ENCODE assay signal across 1 cellular context in genomic region chr3:4748701-4749378, GRCh38.
TF ChIP-seq lines count a peak whose summit lies in the region.

No MANE protein-coding gene starts in this region.

TF ChIP-seq in HepG2, 621 proteins besides CTCF, POLR2A, EP300 and RAD21 (continued from another document and continues in another):
- TF ChIP-seq, protein P1, sequence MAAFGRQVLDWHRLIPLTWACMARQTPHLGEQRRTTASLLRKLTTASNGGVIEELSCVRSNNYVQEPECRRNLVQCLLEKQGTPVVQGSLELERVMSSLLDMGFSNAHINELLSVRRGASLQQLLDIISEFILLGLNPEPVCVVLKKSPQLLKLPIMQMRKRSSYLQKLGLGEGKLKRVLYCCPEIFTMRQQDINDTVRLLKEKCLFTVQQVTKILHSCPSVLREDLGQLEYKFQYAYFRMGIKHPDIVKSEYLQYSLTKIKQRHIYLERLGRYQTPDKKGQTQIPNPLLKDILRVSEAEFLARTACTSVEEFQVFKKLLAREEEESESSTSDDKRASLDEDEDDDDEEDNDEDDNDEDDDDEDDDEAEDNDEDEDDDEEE (CRISPR knock-in tag; IDR thresholded peaks at IDR 0.05) = no peak
- TF ChIP-seq MBNL3 (CRISPR knock-in tag; conservative IDR thresholded peaks at IDR 0.05) (no peak), ZNF235 (CRISPR knock-in tag; IDR thresholded peaks at IDR 0.05; ENCODE audit: borderline replicate concordance) (no peak), GABPA (IDR thresholded peaks at IDR 0.05; ENCODE audit: low read depth, low read length) (no peak), GABPA (CRISPR knock-in tag; IDR thresholded peaks at IDR 0.05; ENCODE audit: low read depth) (no peak), RORA (CRISPR knock-in tag; IDR thresholded peaks at IDR 0.05) (no peak), MAFF (IDR thresholded peaks at IDR 0.05; ENCODE audit: low read depth, low read length) (no peak), RFX1 (IDR thresholded peaks at IDR 0.05) (no peak), ZNF891 (CRISPR knock-in tag; IDR thresholded peaks at IDR 0.05) (no peak), ZNF784 (CRISPR knock-in tag; IDR thresholded peaks at IDR 0.05; ENCODE audit: borderline replicate concordance) (no peak), ZC3H4 (CRISPR knock-in tag; IDR thresholded peaks at IDR 0.05; ENCODE audit: borderline replicate concordance) (no peak), SP5 (CRISPR knock-in tag; IDR thresholded peaks at IDR 0.05; ENCODE audit: borderline replicate concordance, low read depth) (0 out of 2 replicates have a peak, but pooled peaks have one; percentile 18), WIZ (CRISPR knock-in tag; IDR thresholded peaks at IDR 0.05) (peak; percentile 53; the same call in 1 of the 2 replicates), SIN3A (IDR thresholded peaks at IDR 0.05; ENCODE audit: borderline replicate concordance, low read depth, low read length) (no peak), NKX3-1 (CRISPR knock-in tag; IDR thresholded peaks at IDR 0.05) (no peak), ZNF335 (CRISPR knock-in tag; IDR thresholded peaks at IDR 0.05) (no peak), ZNF674 (CRISPR knock-in tag; IDR thresholded peaks at IDR 0.05; ENCODE audit: low read depth) (no peak), HMG20A (CRISPR knock-in tag; IDR thresholded peaks at IDR 0.05; ENCODE audit: borderline replicate concordance) (peak; percentile 42; the same call in 1 of the 2 replicates), CREB1 (IDR thresholded peaks at IDR 0.05) (no peak), CREB1 (CRISPR knock-in tag; IDR thresholded peaks at IDR 0.05) (no peak), KLF12 (CRISPR knock-in tag; IDR thresholded peaks at IDR 0.05; ENCODE audit: borderline replicate concordance) (no peak), PRPF4 (IDR thresholded peaks at IDR 0.05; ENCODE audit: low read depth, low read length, poor library complexity, severe bottlenecking) (no peak), BRCA1 (CRISPR knock-in tag; IDR thresholded peaks at IDR 0.05) (no peak), ZNF543 (CRISPR knock-in tag; IDR thresholded peaks at IDR 0.05) (no peak), E2F5 (CRISPR knock-in tag; conservative IDR thresholded peaks at IDR 0.05) (no peak), NCOA2 (CRISPR knock-in tag; IDR thresholded peaks at IDR 0.05) (peak; percentile 43; the same call in 1 of the 2 replicates), AKAP8 (CRISPR knock-in tag; IDR thresholded peaks at IDR 0.05) (no peak), HDAC1 (CRISPR knock-in tag; IDR thresholded peaks at IDR 0.05) (no peak), ZFAT (CRISPR knock-in tag; conservative IDR thresholded peaks at IDR 0.05) (no peak), UBTF (CRISPR knock-in tag; IDR thresholded peaks at IDR 0.05) (no peak), LBX2 (CRISPR knock-in tag; IDR thresholded peaks at IDR 0.05; ENCODE audit: borderline replicate concordance) (no peak)
- TF ChIP-seq, protein P2, sequence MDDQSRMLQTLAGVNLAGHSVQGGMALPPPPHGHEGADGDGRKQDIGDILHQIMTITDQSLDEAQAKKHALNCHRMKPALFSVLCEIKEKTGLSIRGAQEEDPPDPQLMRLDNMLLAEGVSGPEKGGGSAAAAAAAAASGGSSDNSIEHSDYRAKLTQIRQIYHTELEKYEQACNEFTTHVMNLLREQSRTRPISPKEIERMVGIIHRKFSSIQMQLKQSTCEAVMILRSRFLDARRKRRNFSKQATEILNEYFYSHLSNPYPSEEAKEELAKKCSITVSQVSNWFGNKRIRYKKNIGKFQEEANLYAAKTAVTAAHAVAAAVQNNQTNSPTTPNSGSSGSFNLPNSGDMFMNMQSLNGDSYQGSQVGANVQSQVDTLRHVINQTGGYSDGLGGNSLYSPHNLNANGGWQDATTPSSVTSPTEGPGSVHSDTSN (CRISPR knock-in tag; IDR thresholded peaks at IDR 0.05; ENCODE audit: borderline replicate concordance) = no peak
- TF ChIP-seq, protein P3, sequence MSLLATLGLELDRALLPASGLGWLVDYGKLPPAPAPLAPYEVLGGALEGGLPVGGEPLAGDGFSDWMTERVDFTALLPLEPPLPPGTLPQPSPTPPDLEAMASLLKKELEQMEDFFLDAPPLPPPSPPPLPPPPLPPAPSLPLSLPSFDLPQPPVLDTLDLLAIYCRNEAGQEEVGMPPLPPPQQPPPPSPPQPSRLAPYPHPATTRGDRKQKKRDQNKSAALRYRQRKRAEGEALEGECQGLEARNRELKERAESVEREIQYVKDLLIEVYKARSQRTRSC (CRISPR knock-in tag; IDR thresholded peaks at IDR 0.05; ENCODE audit: low read depth) = no peak
- TF ChIP-seq, protein P4, sequence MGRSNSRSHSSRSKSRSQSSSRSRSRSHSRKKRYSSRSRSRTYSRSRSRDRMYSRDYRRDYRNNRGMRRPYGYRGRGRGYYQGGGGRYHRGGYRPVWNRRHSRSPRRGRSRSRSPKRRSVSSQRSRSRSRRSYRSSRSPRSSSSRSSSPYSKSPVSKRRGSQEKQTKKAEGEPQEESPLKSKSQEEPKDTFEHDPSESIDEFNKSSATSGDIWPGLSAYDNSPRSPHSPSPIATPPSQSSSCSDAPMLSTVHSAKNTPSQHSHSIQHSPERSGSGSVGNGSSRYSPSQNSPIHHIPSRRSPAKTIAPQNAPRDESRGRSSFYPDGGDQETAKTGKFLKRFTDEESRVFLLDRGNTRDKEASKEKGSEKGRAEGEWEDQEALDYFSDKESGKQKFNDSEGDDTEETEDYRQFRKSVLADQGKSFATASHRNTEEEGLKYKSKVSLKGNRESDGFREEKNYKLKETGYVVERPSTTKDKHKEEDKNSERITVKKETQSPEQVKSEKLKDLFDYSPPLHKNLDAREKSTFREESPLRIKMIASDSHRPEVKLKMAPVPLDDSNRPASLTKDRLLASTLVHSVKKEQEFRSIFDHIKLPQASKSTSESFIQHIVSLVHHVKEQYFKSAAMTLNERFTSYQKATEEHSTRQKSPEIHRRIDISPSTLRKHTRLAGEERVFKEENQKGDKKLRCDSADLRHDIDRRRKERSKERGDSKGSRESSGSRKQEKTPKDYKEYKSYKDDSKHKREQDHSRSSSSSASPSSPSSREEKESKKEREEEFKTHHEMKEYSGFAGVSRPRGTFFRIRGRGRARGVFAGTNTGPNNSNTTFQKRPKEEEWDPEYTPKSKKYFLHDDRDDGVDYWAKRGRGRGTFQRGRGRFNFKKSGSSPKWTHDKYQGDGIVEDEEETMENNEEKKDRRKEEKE (IDR thresholded peaks at IDR 0.05) = no peak
- TF ChIP-seq, protein P5, sequence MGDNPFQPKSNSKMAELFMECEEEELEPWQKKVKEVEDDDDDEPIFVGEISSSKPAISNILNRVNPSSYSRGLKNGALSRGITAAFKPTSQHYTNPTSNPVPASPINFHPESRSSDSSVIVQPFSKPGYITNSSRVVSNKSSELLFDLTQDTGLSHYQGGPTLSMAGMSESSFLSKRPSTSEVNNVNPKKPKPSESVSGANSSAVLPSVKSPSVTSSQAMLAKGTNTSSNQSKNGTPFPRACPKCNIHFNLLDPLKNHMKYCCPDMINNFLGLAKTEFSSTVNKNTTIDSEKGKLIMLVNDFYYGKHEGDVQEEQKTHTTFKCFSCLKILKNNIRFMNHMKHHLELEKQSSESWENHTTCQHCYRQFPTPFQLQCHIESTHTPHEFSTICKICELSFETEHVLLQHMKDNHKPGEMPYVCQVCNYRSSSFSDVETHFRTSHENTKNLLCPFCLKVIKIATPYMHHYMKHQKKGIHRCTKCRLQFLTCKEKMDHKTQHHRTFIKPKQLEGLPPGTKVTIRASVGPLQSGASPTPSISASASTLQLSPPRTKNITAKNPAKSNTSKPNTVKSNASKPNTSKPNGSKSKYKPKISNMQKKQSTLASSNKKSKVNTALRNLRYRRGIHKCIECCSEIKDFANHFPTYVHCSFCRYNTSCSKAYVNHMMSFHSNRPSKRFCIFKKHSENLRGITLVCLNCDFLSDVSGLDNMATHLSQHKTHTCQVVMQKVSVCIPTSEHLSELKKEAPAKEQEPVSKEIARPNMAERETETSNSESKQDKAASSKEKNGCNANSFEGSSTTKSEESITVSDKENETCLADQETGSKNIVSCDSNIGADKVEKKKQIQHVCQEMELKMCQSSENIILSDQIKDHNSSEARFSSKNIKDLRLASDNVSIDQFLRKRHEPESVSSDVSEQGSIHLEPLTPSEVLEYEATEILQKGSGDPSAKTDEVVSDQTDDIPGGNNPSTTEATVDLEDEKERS (CRISPR knock-in tag; IDR thresholded peaks at IDR 0.05) = no peak
- TF ChIP-seq, protein P6, sequence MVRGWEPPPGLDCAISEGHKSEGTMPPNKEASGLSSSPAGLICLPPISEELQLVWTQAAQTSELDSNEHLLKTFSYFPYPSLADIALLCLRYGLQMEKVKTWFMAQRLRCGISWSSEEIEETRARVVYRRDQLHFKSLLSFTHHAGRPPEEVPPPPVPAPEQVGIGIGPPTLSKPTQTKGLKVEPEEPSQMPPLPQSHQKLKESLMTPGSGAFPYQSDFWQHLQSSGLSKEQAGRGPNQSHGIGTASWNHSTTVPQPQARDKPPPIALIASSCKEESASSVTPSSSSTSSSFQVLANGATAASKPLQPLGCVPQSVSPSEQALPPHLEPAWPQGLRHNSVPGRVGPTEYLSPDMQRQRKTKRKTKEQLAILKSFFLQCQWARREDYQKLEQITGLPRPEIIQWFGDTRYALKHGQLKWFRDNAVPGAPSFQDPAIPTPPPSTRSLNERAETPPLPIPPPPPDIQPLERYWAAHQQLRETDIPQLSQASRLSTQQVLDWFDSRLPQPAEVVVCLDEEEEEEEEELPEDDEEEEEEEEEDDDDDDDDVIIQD (CRISPR knock-in tag; IDR thresholded peaks at IDR 0.05; ENCODE audit: low read depth) = peak; percentile 24; the same call in 1 of the 2 replicates
- TF ChIP-seq, protein P7, sequence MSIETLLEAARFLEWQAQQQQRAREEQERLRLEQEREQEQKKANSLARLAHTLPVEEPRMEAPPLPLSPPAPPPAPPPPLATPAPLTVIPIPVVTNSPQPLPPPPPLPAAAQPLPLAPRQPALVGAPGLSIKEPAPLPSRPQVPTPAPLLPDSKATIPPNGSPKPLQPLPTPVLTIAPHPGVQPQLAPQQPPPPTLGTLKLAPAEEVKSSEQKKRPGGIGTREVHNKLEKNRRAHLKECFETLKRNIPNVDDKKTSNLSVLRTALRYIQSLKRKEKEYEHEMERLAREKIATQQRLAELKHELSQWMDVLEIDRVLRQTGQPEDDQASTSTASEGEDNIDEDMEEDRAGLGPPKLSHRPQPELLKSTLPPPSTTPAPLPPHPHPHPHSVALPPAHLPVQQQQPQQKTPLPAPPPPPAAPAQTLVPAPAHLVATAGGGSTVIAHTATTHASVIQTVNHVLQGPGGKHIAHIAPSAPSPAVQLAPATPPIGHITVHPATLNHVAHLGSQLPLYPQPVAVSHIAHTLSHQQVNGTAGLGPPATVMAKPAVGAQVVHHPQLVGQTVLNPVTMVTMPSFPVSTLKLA (IDR thresholded peaks at IDR 0.05) = no peak
- TF ChIP-seq, protein P8, sequence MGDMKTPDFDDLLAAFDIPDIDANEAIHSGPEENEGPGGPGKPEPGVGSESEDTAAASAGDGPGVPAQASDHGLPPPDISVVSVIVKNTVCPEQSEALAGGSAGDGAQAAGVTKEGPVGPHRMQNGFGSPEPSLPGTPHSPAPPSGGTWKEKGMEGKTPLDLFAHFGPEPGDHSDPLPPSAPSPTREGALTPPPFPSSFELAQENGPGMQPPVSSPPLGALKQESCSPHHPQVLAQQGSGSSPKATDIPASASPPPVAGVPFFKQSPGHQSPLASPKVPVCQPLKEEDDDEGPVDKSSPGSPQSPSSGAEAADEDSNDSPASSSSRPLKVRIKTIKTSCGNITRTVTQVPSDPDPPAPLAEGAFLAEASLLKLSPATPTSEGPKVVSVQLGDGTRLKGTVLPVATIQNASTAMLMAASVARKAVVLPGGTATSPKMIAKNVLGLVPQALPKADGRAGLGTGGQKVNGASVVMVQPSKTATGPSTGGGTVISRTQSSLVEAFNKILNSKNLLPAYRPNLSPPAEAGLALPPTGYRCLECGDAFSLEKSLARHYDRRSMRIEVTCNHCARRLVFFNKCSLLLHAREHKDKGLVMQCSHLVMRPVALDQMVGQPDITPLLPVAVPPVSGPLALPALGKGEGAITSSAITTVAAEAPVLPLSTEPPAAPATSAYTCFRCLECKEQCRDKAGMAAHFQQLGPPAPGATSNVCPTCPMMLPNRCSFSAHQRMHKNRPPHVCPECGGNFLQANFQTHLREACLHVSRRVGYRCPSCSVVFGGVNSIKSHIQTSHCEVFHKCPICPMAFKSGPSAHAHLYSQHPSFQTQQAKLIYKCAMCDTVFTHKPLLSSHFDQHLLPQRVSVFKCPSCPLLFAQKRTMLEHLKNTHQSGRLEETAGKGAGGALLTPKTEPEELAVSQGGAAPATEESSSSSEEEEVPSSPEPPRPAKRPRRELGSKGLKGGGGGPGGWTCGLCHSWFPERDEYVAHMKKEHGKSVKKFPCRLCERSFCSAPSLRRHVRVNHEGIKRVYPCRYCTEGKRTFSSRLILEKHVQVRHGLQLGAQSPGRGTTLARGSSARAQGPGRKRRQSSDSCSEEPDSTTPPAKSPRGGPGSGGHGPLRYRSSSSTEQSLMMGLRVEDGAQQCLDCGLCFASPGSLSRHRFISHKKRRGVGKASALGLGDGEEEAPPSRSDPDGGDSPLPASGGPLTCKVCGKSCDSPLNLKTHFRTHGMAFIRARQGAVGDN (CRISPR knock-in tag; IDR thresholded peaks at IDR 0.05) = peak; percentile 50; the same call in 1 of the 2 replicates
